ENCODE assay signal across 28 cellular contexts in the genomic region with DNA sequence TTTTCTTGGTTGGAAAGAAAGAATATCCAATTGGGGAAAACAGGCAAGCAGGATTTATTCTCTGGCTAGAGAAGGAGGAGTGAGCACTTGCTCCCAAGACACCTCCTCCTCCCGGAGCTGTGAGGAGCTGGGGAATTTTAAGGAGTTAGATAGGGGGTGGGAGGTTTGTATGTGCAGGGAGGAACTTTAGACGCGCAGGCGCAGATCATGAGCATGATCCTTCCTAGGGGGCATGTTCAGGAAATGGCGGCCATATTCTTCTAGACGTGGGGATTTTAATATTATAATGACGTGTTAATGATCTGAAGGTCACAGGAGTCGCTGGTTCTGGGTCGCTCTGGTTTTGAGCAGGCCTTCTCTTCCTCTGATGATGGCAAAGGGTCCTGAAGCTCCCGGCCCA.
"Had no signal": no experiment of that assay in that cellular context is flagged by ENCODE, and none has a peak within 500 bp of the region (broad histone marks: within the 10 kb centered on the region; RNA-seq: fewer than 3 reads in every experiment).

No MANE protein-coding gene starts in this region.

- H3K27ac ChIP-seq: stomach, suprapubic skin, testis, thoracic aorta, thyroid gland, tibial artery, tibial nerve, transverse colon, upper lobe of left lung, upper lobe of right lung, vagina had no signal

- H3K27me3 Mint-ChIP-seq: stimulated activated memory B cell treated with anti-CD40 and anti-IgM and Interleukin-4, amounts not matched to agents 10 μg/mL and 1 μg/mL and 100 μg/mL, for 72 hours; stimulated activated naive B cell treated with anti-CD40 and anti-IgM and Interleukin-4, amounts not matched to agents 10 μg/mL and 1 μg/mL and 100 μg/mL, for 72 hours; stimulated activated naive CD8-positive, alpha-beta T cell treated with anti-CD3 and anti-CD28 coated beads, Interleukin-15, amount 100 ng/mL, for 72 hours; stimulated activated naive CD8-positive, alpha-beta T cell treated with anti-CD3 and anti-CD28 coated beads, Interleukin-15, Interleukin-2, amounts not matched to agents 100 ng/mL and 50 ng/mL, for 24 hours had no signal

- H3K36me3 Mint-ChIP-seq: stimulated activated effector memory CD8-positive, alpha-beta T cell treated with anti-CD3 and anti-CD28 coated beads, Interleukin-12 subunit alpha, Interleukin-12 subunit beta, amount 100 ng/mL, for 72 hours; stimulated activated memory B cell treated with anti-CD40 and anti-IgM and Interleukin-4, amounts not matched to agents 10 μg/mL and 1 μg/mL and 100 μg/mL, for 72 hours; stimulated activated naive B cell treated with anti-CD40 and anti-IgM and Interleukin-4, amounts not matched to agents 10 μg/mL and 1 μg/mL and 100 μg/mL, for 72 hours had no signal

- DNase-seq: stimulated activated CD4-positive, alpha-beta T cell treated with anti-CD3 and anti-CD28 coated beads, Interleukin-2, amount 100 ng/mL, for 48 hours; stimulated activated CD4-positive, alpha-beta T cell treated with anti-CD3 and anti-CD28 coated beads, Interleukin-4, amount 100 ng/mL, for 1 hour; stimulated activated CD4-positive, alpha-beta T cell treated with anti-CD3 and anti-CD28 coated beads, Interleukin-4, amount 100 ng/mL, for 24 hours; stimulated activated CD4-positive, alpha-beta T cell treated with anti-CD3 and anti-CD28 coated beads, Interleukin-4, amount 100 ng/mL, for 4 hours; stimulated activated CD8-positive, alpha-beta memory T cell treated with anti-CD3 and anti-CD28 coated beads, Interleukin-4, amount 100 ng/mL, for 48 hours; stimulated activated naive B cell treated with anti-CD40 and anti-IgM and Interleukin-4, amounts not matched to agents 10 μg/mL and 1 μg/mL and 100 μg/mL, for 72 hours; stimulated activated naive CD4-positive, alpha-beta T cell; stimulated activated naive CD4-positive, alpha-beta T cell treated with Interleukin-2 at 50 U/mL for 16 hours; stimulated activated naive CD8-positive, alpha-beta T cell treated with anti-CD3 and anti-CD28 coated beads, Interleukin-15, amount 100 ng/mL, for 72 hours; stimulated activated naive CD8-positive, alpha-beta T cell treated with anti-CD3 and anti-CD28 coated beads, Interleukin-15, Interleukin-2, amounts not matched to agents 100 U/mL and 50 U/mL, for 24 hours; stomach; substantia nigra; testis; thyroid gland; tibial artery; transverse colon; trophoblast cell; upper lobe of left lung; upper lobe of right lung had no signal

- H3K9me3 ChIP-seq: suprapubic skin, testis, thoracic aorta, thyroid gland, upper lobe of right lung, uterus, vagina had no signal

- H3K4me3 Mint-ChIP-seq: stimulated activated effector memory CD8-positive, alpha-beta T cell treated with anti-CD3 and anti-CD28 coated beads, Interleukin-12 subunit alpha, Interleukin-12 subunit beta, amount 100 ng/mL, for 72 hours; stimulated activated memory B cell treated with anti-CD40 and anti-IgM and Interleukin-4, amounts not matched to agents 10 μg/mL and 1 μg/mL and 100 μg/mL, for 72 hours; stimulated activated naive B cell treated with anti-CD40 and anti-IgM and Interleukin-4, amounts not matched to agents 10 μg/mL and 1 μg/mL and 100 μg/mL, for 72 hours; stimulated activated naive CD8-positive, alpha-beta T cell treated with anti-CD3 and anti-CD28 coated beads, Interleukin-15, amount 100 ng/mL, for 72 hours; stimulated activated naive CD8-positive, alpha-beta T cell treated with anti-CD3 and anti-CD28 coated beads, Interleukin-15, Interleukin-2, amounts not matched to agents 100 ng/mL and 50 ng/mL, for 24 hours had no signal

- H3K9me3 Mint-ChIP-seq: stimulated activated effector memory CD8-positive, alpha-beta T cell treated with anti-CD3 and anti-CD28 coated beads, Interleukin-12 subunit alpha, Interleukin-12 subunit beta, amount 100 ng/mL, for 72 hours; stimulated activated memory B cell treated with anti-CD40 and anti-IgM and Interleukin-4, amounts not matched to agents 10 μg/mL and 1 μg/mL and 100 μg/mL, for 72 hours; stimulated activated naive B cell treated with anti-CD40 and anti-IgM and Interleukin-4, amounts not matched to agents 10 μg/mL and 1 μg/mL and 100 μg/mL, for 72 hours; stimulated activated naive CD8-positive, alpha-beta T cell treated with anti-CD3 and anti-CD28 coated beads, Interleukin-15, amount 100 ng/mL, for 72 hours; stimulated activated naive CD8-positive, alpha-beta T cell treated with anti-CD3 and anti-CD28 coated beads, Interleukin-15, Interleukin-2, amounts not matched to agents 100 ng/mL and 50 ng/mL, for 24 hours had no signal

- H3K4me1 ChIP-seq: stomach, suprapubic skin, testis, tibial artery, tibial nerve, transverse colon, upper lobe of left lung, upper lobe of right lung, uterus, vagina had no signal

- H3K4me3 ChIP-seq: stomach, suprapubic skin, testis, thoracic aorta, thyroid gland, tibial artery, tibial nerve, transverse colon, upper lobe of left lung, upper lobe of right lung, uterus, vagina had no signal

- H3K4me1 Mint-ChIP-seq: stimulated activated effector memory CD8-positive, alpha-beta T cell treated with anti-CD3 and anti-CD28 coated beads, Interleukin-12 subunit alpha, Interleukin-12 subunit beta, amount 100 ng/mL, for 72 hours; stimulated activated memory B cell treated with anti-CD40 and anti-IgM and Interleukin-4, amounts not matched to agents 10 μg/mL and 1 μg/mL and 100 μg/mL, for 72 hours; stimulated activated naive B cell treated with anti-CD40 and anti-IgM and Interleukin-4, amounts not matched to agents 10 μg/mL and 1 μg/mL and 100 μg/mL, for 72 hours; stimulated activated naive CD8-positive, alpha-beta T cell treated with anti-CD3 and anti-CD28 coated beads, Interleukin-15, amount 100 ng/mL, for 72 hours had no signal

- H3K36me3 ChIP-seq: stomach, suprapubic skin, thoracic aorta, thyroid gland, tibial nerve, transverse colon, upper lobe of left lung, upper lobe of right lung, uterus, vagina had no signal

- FAIRE-seq: urothelium cell line had no signal

- ATAC-seq: stimulated activated effector memory CD8-positive, alpha-beta T cell treated with anti-CD3 and anti-CD28 coated beads, Interleukin-12 subunit alpha, Interleukin-12 subunit beta, amount 100 ng/mL, for 72 hours; stimulated activated memory B cell treated with anti-CD40 and anti-IgM and Interleukin-4, amounts not matched to agents 10 μg/mL and 1 μg/mL and 100 μg/mL, for 72 hours; stimulated activated naive B cell treated with anti-CD40 and anti-IgM and Interleukin-4, amounts not matched to agents 10 μg/mL and 1 μg/mL and 100 μg/mL, for 72 hours; stimulated activated naive CD8-positive, alpha-beta T cell treated with anti-CD3 and anti-CD28 coated beads, Interleukin-15, amount 100 ng/mL, for 72 hours; stimulated activated naive CD8-positive, alpha-beta T cell treated with anti-CD3 and anti-CD28 coated beads, Interleukin-15, Interleukin-2, amounts not matched to agents 100 U/mL and 50 U/mL, for 24 hours; upper lobe of right lung had no signal

- H3K27me3 ChIP-seq: stomach, suprapubic skin, testis, thyroid gland, tibial artery, tibial nerve, transverse colon, upper lobe of left lung, upper lobe of right lung, uterus, vagina had no signal

- H3K27ac Mint-ChIP-seq: stimulated activated effector memory CD8-positive, alpha-beta T cell treated with anti-CD3 and anti-CD28 coated beads, Interleukin-12 subunit alpha, Interleukin-12 subunit beta, amount 100 ng/mL, for 72 hours; stimulated activated memory B cell treated with anti-CD40 and anti-IgM and Interleukin-4, amounts not matched to agents 10 μg/mL and 1 μg/mL and 100 μg/mL, for 72 hours; stimulated activated naive B cell treated with anti-CD40 and anti-IgM and Interleukin-4, amounts not matched to agents 10 μg/mL and 1 μg/mL and 100 μg/mL, for 72 hours; stimulated activated naive CD8-positive, alpha-beta T cell treated with anti-CD3 and anti-CD28 coated beads, Interleukin-15, amount 100 ng/mL, for 72 hours; stimulated activated naive CD8-positive, alpha-beta T cell treated with anti-CD3 and anti-CD28 coated beads, Interleukin-15, Interleukin-2, amounts not matched to agents 100 ng/mL and 50 ng/mL, for 24 hours had no signal
